ENCODE assay signal across 13 cellular contexts in the genomic region with DNA sequence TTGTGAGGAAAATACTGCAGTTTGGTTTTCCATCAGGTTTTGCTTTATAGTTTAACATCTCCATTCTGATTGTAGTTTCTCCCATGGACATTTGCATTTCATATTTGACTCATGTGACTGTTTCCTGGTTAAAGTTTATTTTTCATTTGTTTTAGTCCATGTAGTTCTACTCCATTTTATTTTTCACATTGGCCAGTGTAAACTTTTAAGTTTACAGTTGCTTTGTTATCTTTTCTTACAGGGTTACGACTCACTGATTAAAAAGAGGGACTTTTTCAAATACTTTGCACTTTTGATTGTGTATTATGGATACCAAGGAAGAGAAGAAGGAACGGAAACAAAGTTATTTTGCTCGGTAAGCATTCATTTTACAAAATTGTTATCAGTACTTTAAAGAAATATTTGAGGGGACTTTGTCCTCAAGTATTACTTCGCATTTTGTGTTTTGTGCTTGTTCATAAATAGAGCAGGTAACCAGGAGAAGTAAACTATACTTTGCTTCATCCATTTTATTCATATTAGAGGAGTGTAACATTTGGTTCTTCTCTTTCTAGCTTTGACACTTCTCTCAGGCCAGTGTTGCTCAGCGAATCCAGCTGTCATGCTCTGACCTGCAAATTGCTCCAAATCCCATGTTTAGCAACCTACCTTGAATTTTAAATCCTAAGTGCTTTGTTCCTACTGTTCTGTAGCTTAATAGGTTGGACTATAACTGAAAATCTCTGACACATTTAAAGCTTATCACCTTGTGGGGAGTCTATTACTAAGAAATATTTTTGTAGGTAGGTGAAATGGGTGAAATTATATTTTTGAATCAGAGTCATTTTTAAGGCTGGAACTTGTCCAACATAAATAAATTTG. TPM values are rescaled to one million over a fixed set of nuclear protein-coding genes. Genes with fewer than 3 reads are reported as not detected.
A peak's percentile ranks its signal among the peaks of the same experiment; 100 is the strongest.
DNase-seq lines count a peak whose midpoint lies in the region; ATAC-seq, FAIRE-seq and TF ChIP-seq lines count a peak whose summit lies in the region.
"Had no signal": no experiment of that assay in that cellular context is flagged by ENCODE, and none has a peak within 500 bp of the region (broad histone marks: within the 10 kb centered on the region; RNA-seq: fewer than 3 reads in every experiment).

No MANE protein-coding gene starts in this region.

- no peak for ATAC-seq in HepG2
- peak; percentile 41 for ATAC-seq in body of pancreas
- ATAC-seq in HG02970 (IDR thresholded peaks at IDR 0.05; ENCODE audit: low FRiP score, unreplicated experiment): no peak
- no peak for ATAC-seq in GM18873 (IDR thresholded peaks at IDR 0.05; ENCODE audit: low FRiP score, unreplicated experiment)
- ATAC-seq: sciatic nerve had no signal

- no peaks in the 10 kb centered on the region for H3K27me3 Mint-ChIP-seq in mesothelial cell of epicardium (ENCODE audit: low read depth)

- H3K36me3 Mint-ChIP-seq in mesothelial cell of epicardium: no peaks in the 10 kb centered on the region

- H3K4me1 ChIP-seq in liver (ENCODE audit: control insufficient read depth in 4 of 4, insufficient read depth in 4 of 4, low read length in 3 of 4) (peaks cover 7 to 61% (median 38%) of the 10 kb centered on the region in 4 donors), HepG2 (ENCODE audit: insufficient read depth, low read length) (peaks cover 44% of the 10 kb centered on the region), body of pancreas (peaks cover 75% of the 10 kb centered on the region)

- H3K36me3 ChIP-seq in liver (ENCODE audit: control insufficient read depth in 4 of 4, insufficient read depth in 3 of 4, low read depth in 1 of 4, low read length in 3 of 4) (no peaks in the 10 kb centered on the region), HepG2 (replicated peaks in 1 of 2; ENCODE audit: control insufficient read depth in 1 of 2, insufficient read depth in 2 of 2, low read length in 2 of 2) (no peaks in the 10 kb centered on the region), body of pancreas (replicated peaks in 1 of 2; ENCODE audit: insufficient read depth in 1 of 2, low read depth in 2 of 2) (no peaks in the 10 kb centered on the region)

- H3K4me1 Mint-ChIP-seq in mesothelial cell of epicardium: peaks cover 75% of the 10 kb centered on the region

- H3K27me3 ChIP-seq in liver (ENCODE audit: control insufficient read depth in 4 of 4, insufficient read depth in 4 of 4, low read length in 3 of 4): no peaks in the 10 kb centered on the region
- H3K27me3 ChIP-seq in HepG2 (ENCODE audit: control insufficient read depth in 1 of 2, insufficient read depth in 2 of 2, low read length in 2 of 2): no peaks in the 10 kb centered on the region
- no peaks in the 10 kb centered on the region for H3K27me3 ChIP-seq in body of pancreas

- H3K27ac ChIP-seq in liver (ENCODE audit: low read depth in 1 of 2, low read length in 2 of 2) (peak overlapping the region; percentile 25 to 63), HepG2 (ENCODE audit: extremely low read length, insufficient read depth, low read length) (no peak overlapping the region), body of pancreas (peak overlapping the region; percentile 2 to 70 (median 64))

- POLR2A ChIA-PET in HepG2 (lab: Yijun Ruan, JAX): no interaction called here

- no peak for TF ChIP-seq EP300 in HepG2 (IDR thresholded peaks at IDR 0.05; ENCODE audit: low read depth in 2 of 2, low read length in 2 of 2)
- no peak for TF ChIP-seq EP300 in HepG2 (CRISPR knock-in tag; IDR thresholded peaks at IDR 0.05; ENCODE audit: borderline replicate concordance)

- no peak for TF ChIP-seq CTCF in liver (IDR thresholded peaks at IDR 0.05; ENCODE audit: low read depth, low read length, missing input control)
- TF ChIP-seq CTCF in HepG2 (CRISPR knock-in tag; IDR thresholded peaks at IDR 0.05): no peak
- no peak for TF ChIP-seq CTCF in body of pancreas (IDR thresholded peaks at IDR 0.05)
- TF ChIP-seq CTCF in mesothelial cell of epicardium (IDR thresholded peaks at IDR 0.05; ENCODE audit: unreplicated experiment): no peak

- no peak overlapping the region for H2AFZ ChIP-seq in HepG2 (ENCODE audit: low read length)

- no peaks in the 10 kb centered on the region for H3K9me3 Mint-ChIP-seq in mesothelial cell of epicardium
- H3K9me3 Mint-ChIP-seq: T-helper 1 cell treated with Interleukin-12 subunit alpha and Interleukin-12 subunit beta and Interleukin-4 antibody, amounts not matched to agents 30 μg/mL and 1 μg/mL, for 36 hours had no signal

- peak overlapping the region; percentile 2 for H3K4me3 Mint-ChIP-seq in mesothelial cell of epicardium

- WGBS in liver: 14% methylated on average over 5 of the region's 5 CpGs
- WGBS in HepG2 (ENCODE audit: low lambda C conversion rate): 80% methylated on average over 5 of the region's 5 CpGs
- WGBS in body of pancreas, 2 donors: 14 to 17% methylated on average over 5 of the region's 5 CpGs

- no peaks in the 10 kb centered on the region for H3K9me3 ChIP-seq in liver (ENCODE audit: control insufficient read depth in 4 of 4, low read length in 3 of 4)
- no peaks in the 10 kb centered on the region for H3K9me3 ChIP-seq in HepG2 (ENCODE audit: low read length)
- no peaks in the 10 kb centered on the region for H3K9me3 ChIP-seq in body of pancreas

- DNase-seq in HepG2 (ENCODE audit: low spot score): no peak
- DNase-seq in body of pancreas: no peak
- no peak for DNase-seq in mesothelial cell of epicardium (ENCODE audit: low spot score in 2 of 2, unreplicated experiment in 2 of 2)
- no peak for DNase-seq in AG20443 (ENCODE audit: low spot score)
- no peak for DNase-seq in cerebellar cortex (ENCODE audit: low spot score)
- DNase-seq: midbrain, NCI-H1105 had no signal

- TF ChIP-seq RAD21 in liver (IDR thresholded peaks at IDR 0.05) (no peak), HepG2 (CRISPR knock-in tag; IDR thresholded peaks at IDR 0.05) (no peak)

- peak overlapping the region; percentile 91 for H3K27ac Mint-ChIP-seq in mesothelial cell of epicardium
- H3K27ac Mint-ChIP-seq: T-helper 1 cell treated with Interleukin-12 subunit alpha and Interleukin-12 subunit beta and Interleukin-4 antibody, amounts not matched to agents 30 μg/mL and 1 μg/mL, for 36 hours had no signal

- no peak overlapping the region for H3K4me2 ChIP-seq in HepG2 (ENCODE audit: low read depth, low read length)

- peak overlapping the region; percentile 55 to 79 for H3K9ac ChIP-seq in liver (ENCODE audit: low read depth in 1 of 2, low read length in 2 of 2)
- no peak overlapping the region for H3K9ac ChIP-seq in HepG2 (ENCODE audit: insufficient read depth, low read depth, low read length)

- no peaks in the 10 kb centered on the region for H3K79me2 ChIP-seq in HepG2 (ENCODE audit: insufficient read depth, low read length)

- in situ Hi-C loops in HepG2 (cut with HindIII; ENCODE audit: extremely low pct_ligation_motif_present, low pct_unique_long_range_greater_than_20kb): no loop called here

- H3K4me3 ChIP-seq in liver (ENCODE audit: low read depth in 1 of 3, low read length in 3 of 3) (peak overlapping the region in 2 of 3 donors; percentile 3 to 8), HepG2 (replicated peaks in 1 of 3; ENCODE audit: insufficient read depth in 1 of 3, low read depth in 2 of 3, low read length in 3 of 3) (no peak overlapping the region), body of pancreas (no peak overlapping the region)

- no TSS peak for BruUV-seq in HepG2 (replicated peaks; lab: Mats Ljungman, UMichigan)

- CTCF ChIA-PET in HepG2 (lab: Yijun Ruan, JAX; ENCODE audit: low intra/inter-chr PET ratio, low total read pairs): no interaction called here

- TF ChIP-seq POLR2A in HepG2 (IDR thresholded peaks at IDR 0.05; ENCODE audit: insufficient read depth in 1 of 2, low read depth in 2 of 2, low read length in 2 of 2) (no peak), body of pancreas (IDR thresholded peaks at IDR 0.05) (no peak)

- intact Hi-C loops in HepG2 (cut with micrococcal nuclease; ENCODE audit: unreplicated experiment): no loop called here
- intact Hi-C loops in body of pancreas (cut with DNase I): no loop called here

- FAIRE-seq in HepG2 (lab: Jason Lieb, UNC): no peak
- FAIRE-seq: bronchial epithelial cell had no signal

- no peaks in the 10 kb centered on the region for H4K20me1 ChIP-seq in HepG2 (ENCODE audit: insufficient read depth, low read length)

TF ChIP-seq in liver, 16 proteins besides CTCF, POLR2A, EP300 and RAD21 (continues in another document):
- TF ChIP-seq EGR1 (IDR thresholded peaks at IDR 0.05; ENCODE audit: low read depth in 2 of 2) (no peak), SP1 (IDR thresholded peaks at IDR 0.05) (no peak), YY1 (IDR thresholded peaks at IDR 0.05) (peak; percentile 81), JUND (IDR thresholded peaks at IDR 0.05) (no peak)

RNA-seq across cellular contexts. Expression of a gene that starts 24.5 kb away (rescaled TPM):
- 10 to 100 TPM; 21.7 to 40.9 TPM for total RNA-seq in liver
- 10 to 100 TPM in 1 of 2 donors, 1 to 10 TPM in 1; 8.6 to 13.4 TPM for polyA plus RNA-seq in liver
- total RNA-seq in HepG2 (2016; rRNA removed; fragmentation: Illumina TruSeq; extraction: Trizol): 13.6 and 24.3 TPM in 2 replicates
- 2.1 and 2.2 TPM in 2 replicates for total RNA-seq in HepG2 (2016; cell fraction: cytosol; rRNA removed; fragmentation: Illumina TruSeq; extraction: Trizol; ENCODE audit: low read depth)
- total RNA-seq in HepG2 (2016; cell fraction: insoluble cytoplasmic fraction; rRNA removed; fragmentation: Illumina TruSeq; extraction: Trizol): 14.1 and 25.5 TPM in 2 replicates
- 5.1 and 5.6 TPM in 2 replicates for total RNA-seq in HepG2 (2016; cell fraction: membrane; rRNA removed; fragmentation: Illumina TruSeq; extraction: Trizol)
- total RNA-seq in HepG2 (2016; cell fraction: nucleus; rRNA removed; fragmentation: Illumina TruSeq; extraction: Trizol): 15.2 and 17.1 TPM in 2 replicates
- polyA plus RNA-seq in HepG2 (2011; rRNA removed): 18.7 and 20.8 TPM in 2 replicates
- polyA plus RNA-seq in HepG2 (2011; cell fraction: cytosol; rRNA removed): 14.9 and 15.1 TPM in 2 replicates
- polyA plus RNA-seq in HepG2 (2011; cell fraction: nucleus; rRNA removed): 10.3 and 11.5 TPM in 2 replicates
- polyA plus RNA-seq in HepG2 (2012): 12.9 and 15.2 TPM in 2 replicates
- polyA plus RNA-seq in HepG2 (2016; cell fraction: cytosol; fragmentation: Illumina TruSeq; extraction: Trizol; ENCODE audit: low read depth): 0.77 and 0.88 TPM in 2 replicates
- 18.7 and 19.3 TPM in 2 replicates for polyA plus RNA-seq in HepG2 (2016; cell fraction: insoluble cytoplasmic fraction; fragmentation: Illumina TruSeq; extraction: Trizol; ENCODE audit: low read depth)
- 3.2 and 3.7 TPM in 2 replicates for polyA plus RNA-seq in HepG2 (2016; cell fraction: membrane; fragmentation: Illumina TruSeq; extraction: Trizol; ENCODE audit: low read depth)
- polyA plus RNA-seq in HepG2 (2016; cell fraction: nucleus; fragmentation: Illumina TruSeq; extraction: Trizol; ENCODE audit: insufficient read depth, low read depth): 21.0 and 23.4 TPM in 2 replicates
- polyA minus RNA-seq in HepG2 (2011; rRNA and poly(A)+ RNA removed; ENCODE audit: low replicate concordance): 42.4 and 115 TPM in 2 replicates
- polyA minus RNA-seq in HepG2 (2011; cell fraction: cytosol; rRNA and poly(A)+ RNA removed): 19.9 and 21.1 TPM in 2 replicates
- 29.4 and 39.5 TPM in 2 replicates for polyA minus RNA-seq in HepG2 (2011; cell fraction: nucleus; rRNA and poly(A)+ RNA removed)
- total RNA-seq in body of pancreas: 10 to 100 TPM; 26.5 to 30.0 TPM
- 43.5 to 52.4 TPM (median 45.7 TPM) in 3 replicates for total RNA-seq in mesothelial cell of epicardium

Comparison
In these comparisons a context has a peak if more than half of its experiments do, and no peak if none do; other contexts are left out.
1. H3K4me3 ChIP-seq: peak in liver (2 of 3); none in HepG2 (0 of 3) and body of pancreas (0 of 2).